Comparison of ENCODE assay signal across 9 cellular contexts in genomic region chr9:4197548-4197947, GRCh38.
DNase-seq lines count a peak whose midpoint lies in the region; ATAC-seq and TF ChIP-seq lines count a peak whose summit lies in the region.
"Had no signal": no experiment of that assay in that cellular context is flagged by ENCODE, and none has a peak within 500 bp of the region (broad histone marks: within the 10 kb centered on the region; RNA-seq: fewer than 3 reads in every experiment).

No MANE protein-coding gene starts in this region.

- H3K36me3 ChIP-seq in SK-N-SH (replicated peaks in 1 of 2; ENCODE audit: control insufficient read depth in 1 of 2, insufficient read depth in 2 of 2, low read length in 1 of 2), result peaks cover 0 to 22% of the 10 kb centered on the region in 2 experiments

- DNase-seq in SK-N-SH (peak; percentile 28), NAMALWA (ENCODE audit: low spot score) (peak; percentile 67), dermis blood vessel endothelial cell (peak; percentile 31), retinal pigment epithelial cell (ENCODE audit: low read depth) (no peak), AG20443 (ENCODE audit: low spot score) (no peak)
- DNase-seq: DMS79 had no signal

- H4K20me1 ChIP-seq in SK-N-SH (ENCODE audit: insufficient read depth), result no peaks in the 10 kb centered on the region; the same call in 1 of the 2 replicates

- H3K4me2 ChIP-seq in SK-N-SH, result no peak overlapping the region

- peak; percentile 53 for TF ChIP-seq RAD21 in SK-N-SH (IDR thresholded peaks at IDR 0.05; ENCODE audit: low read length)

- H3K27ac ChIP-seq in SK-N-SH (ENCODE audit: low read depth in 2 of 2, low read length in 1 of 2), result no peak overlapping the region

- H3K9me3 ChIP-seq in SK-N-SH, result peaks cover 13% of the 10 kb centered on the region; the same call in 1 of the 2 replicates

- peaks cover 3% of the 10 kb centered on the region for H3F3A ChIP-seq in SK-N-SH (replicated peaks; ENCODE audit: insufficient read depth)

- no peaks in the 10 kb centered on the region for H3K27me3 ChIP-seq in SK-N-SH (ENCODE audit: insufficient read depth)

- H3K4me3 ChIP-seq in SK-N-SH (ENCODE audit: low read depth in 2 of 2, low read length in 1 of 2) (peak overlapping the region in 1 of 2 experiments; percentile 19; a peak in 1 of 4 replicates), retinal pigment epithelial cell (ENCODE audit: low read length) (no peak overlapping the region)

- POLR2A ChIA-PET in SK-N-SH (lab: Yijun Ruan, JAX), result no interaction called here

- TF ChIP-seq EP300 in SK-N-SH (IDR thresholded peaks at IDR 0.05; ENCODE audit: borderline replicate concordance in 1 of 2, low read depth in 1 of 2, low read length in 1 of 2), result no peak

- H3K4me1 ChIP-seq in SK-N-SH (ENCODE audit: control insufficient read depth in 1 of 2, insufficient read depth in 2 of 2, low read depth in 1 of 2, low read length in 1 of 2), result no peaks in the 10 kb centered on the region

- H3K9me2 ChIP-seq in SK-N-SH, result no peaks in the 10 kb centered on the region

- H3K79me2 ChIP-seq in SK-N-SH (ENCODE audit: insufficient read depth), result peaks cover 78% of the 10 kb centered on the region

- no peak for ATAC-seq in SK-N-SH treated with all-trans-retinoic acid at 6 μM for 48 hours
- ATAC-seq in HG02840 (IDR thresholded peaks at IDR 0.05; ENCODE audit: low FRiP score, unreplicated experiment), result no peak
- ATAC-seq in GM18517 (IDR thresholded peaks at IDR 0.05; ENCODE audit: unreplicated experiment), result no peak

- 57% methylated on average over 6 of the region's 6 CpGs for WGBS in SK-N-SH (ENCODE audit: low lambda C conversion rate)

- CTCF ChIA-PET in SK-N-SH (lab: Yijun Ruan, JAX), result interaction anchor here (1.1 to 2.1 kb wide), 3 partner anchors 14 to 465 kb away, joined by 3 to 5 read pairs (median 4); no protein-coding TSS in a partner anchor

- no peak overlapping the region for H3K9ac ChIP-seq in SK-N-SH

- TF ChIP-seq CTCF in SK-N-SH (IDR thresholded peaks at IDR 0.05) (peak; percentile 55), retinal pigment epithelial cell (conservative IDR thresholded peaks at IDR 0.05; ENCODE audit: low read depth, low read length) (peak; percentile 49)

- no peak overlapping the region for H2AFZ ChIP-seq in SK-N-SH (ENCODE audit: low read depth)

TF ChIP-seq in SK-N-SH, 30 proteins besides CTCF, POLR2A, EP300 and RAD21:
- TF ChIP-seq RCOR1 (IDR thresholded peaks at IDR 0.05; ENCODE audit: low read length) (no peak), GATA2 (CRISPR knock-in tag; IDR thresholded peaks at IDR 0.05) (no peak), NFIC (IDR thresholded peaks at IDR 0.05; ENCODE audit: borderline replicate concordance) (no peak), YY1 (IDR thresholded peaks at IDR 0.05; ENCODE audit: low read depth) (no peak), MXI1 (IDR thresholded peaks at IDR 0.05; ENCODE audit: low read depth, low read length) (no peak)

TF ChIP-seq in SK-N-SH treated with all-trans-retinoic acid at 6 μM for 48 hours, 23 proteins besides CTCF, POLR2A, EP300 and RAD21:
- TF ChIP-seq CSDC2 (CRISPR knock-in tag; IDR thresholded peaks at IDR 0.05) (no peak), ARNTL (CRISPR knock-in tag; IDR thresholded peaks at IDR 0.05; ENCODE audit: borderline replicate concordance, low read depth) (no peak)

Comparison
In these comparisons a context has a peak if more than half of its experiments do, and no peak if none do; other contexts are left out.
1. DNase-seq: peak in SK-N-SH (single experiment), NAMALWA (single experiment) and dermis blood vessel endothelial cell (single experiment); none in retinal pigment epithelial cell (single experiment) and AG20443 (single experiment).